15 cellular contexts compared by ENCODE assay signal in the genomic region with DNA sequence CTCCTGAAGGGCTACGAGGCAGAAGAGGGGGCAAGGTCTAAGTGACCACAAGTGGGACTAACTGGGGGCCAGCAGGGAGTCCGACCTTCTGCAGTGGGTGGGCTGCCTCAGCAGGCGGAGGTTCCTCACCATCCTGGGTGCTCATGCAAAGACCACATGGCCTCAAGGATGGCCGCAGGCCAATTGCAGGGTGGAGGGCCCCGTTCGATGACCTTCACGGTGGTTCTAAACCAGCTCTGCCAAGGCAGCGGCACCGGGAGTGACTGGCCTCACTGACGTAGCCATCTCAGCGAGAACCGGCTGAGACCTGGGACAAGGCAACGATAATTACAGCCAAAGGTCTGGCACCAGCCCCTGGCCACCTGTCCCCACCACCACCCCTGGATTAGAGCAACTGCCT. TPM values are rescaled to one million over a fixed set of nuclear protein-coding genes. Genes with fewer than 3 reads are reported as not detected.
DNase-seq lines count a peak whose midpoint lies in the region; ATAC-seq, FAIRE-seq and TF ChIP-seq lines count a peak whose summit lies in the region.
"Had no signal": no experiment of that assay in that cellular context is flagged by ENCODE, and none has a peak within 500 bp of the region (broad histone marks: within the 10 kb centered on the region; RNA-seq: fewer than 3 reads in every experiment).

No MANE protein-coding gene starts in this region.

- H3K9me3 Mint-ChIP-seq in chondrocyte (ENCODE audit: low read depth) (no peaks in the 10 kb centered on the region), osteocyte (ENCODE audit: unreplicated experiment) (no peaks in the 10 kb centered on the region)

- no peaks in the 10 kb centered on the region for H3K9me3 ChIP-seq in upper lobe of right lung
- H3K9me3 ChIP-seq: HAP-1 had no signal

- TF ChIP-seq POLR2A in GM12891 (IDR thresholded peaks at IDR 0.05; ENCODE audit: low read depth, low read length) = no peak

- DNase-seq in GM12891 (ENCODE audit: insufficient read length, low spot score) (peak; percentile 3), chondrocyte (ENCODE audit: low spot score) (peak; percentile 90), mucosa of gallbladder (ENCODE audit: low spot score) (peak; percentile 43), upper lobe of right lung (peak; percentile 61), osteocyte (ENCODE audit: extremely low spot score, unreplicated experiment) (no peak), mesenteric fat pad (ENCODE audit: low spot score) (no peak), NCI-H2227 (lab: John Stamatoyannopoulos, UW; ENCODE audit: unreplicated experiment) (no peak)
- DNase-seq: IMR-90, Kasumi-1, NCI-H1417, NCI-H2029 treated with DMSO at 0.1 percent for 48 hours, NCI-H510A treated with DMSO at 0.1 percent for 48 hours had no signal

- ATAC-seq in upper lobe of right lung = no peak

- H3K4me3 Mint-ChIP-seq in chondrocyte (ENCODE audit: unreplicated experiment) (no peak overlapping the region), osteocyte (ENCODE audit: unreplicated experiment) (no peak overlapping the region)

- H3K4me1 Mint-ChIP-seq in chondrocyte (ENCODE audit: low read depth) (peaks cover 6% of the 10 kb centered on the region), osteocyte (ENCODE audit: unreplicated experiment) (peaks cover 11% of the 10 kb centered on the region)

- H3K4me1 ChIP-seq in upper lobe of right lung = peaks cover 14% of the 10 kb centered on the region

- no peak overlapping the region for H3K4me3 ChIP-seq in upper lobe of right lung
- H3K4me3 ChIP-seq: HAP-1 had no signal

- no peaks in the 10 kb centered on the region for H3K27me3 Mint-ChIP-seq in chondrocyte (ENCODE audit: low read depth)
- H3K27me3 Mint-ChIP-seq in osteocyte (ENCODE audit: unreplicated experiment) = no peaks in the 10 kb centered on the region

- no peaks in the 10 kb centered on the region for H3K27me3 ChIP-seq in upper lobe of right lung

- FAIRE-seq in GM12891 (lab: Jason Lieb, UNC) = no peak

- H3K27ac Mint-ChIP-seq in chondrocyte (ENCODE audit: unreplicated experiment) (no peak overlapping the region), osteocyte (ENCODE audit: unreplicated experiment) (no peak overlapping the region)

- intact Hi-C loops in upper lobe of right lung (cut with DNase I) = no loop called here

- H3K36me3 Mint-ChIP-seq in chondrocyte (ENCODE audit: low read depth) (peaks cover 2% of the 10 kb centered on the region), osteocyte (ENCODE audit: unreplicated experiment) (peaks cover 2% of the 10 kb centered on the region)

- TF ChIP-seq CTCF in chondrocyte (IDR thresholded peaks at IDR 0.05) (no peak), upper lobe of right lung (IDR thresholded peaks at IDR 0.05) (no peak), osteocyte (IDR thresholded peaks at IDR 0.05) (no peak)

- no peaks in the 10 kb centered on the region for H3K36me3 ChIP-seq in upper lobe of right lung
- H3K36me3 ChIP-seq: HAP-1 had no signal

- H3K27ac ChIP-seq in upper lobe of right lung = no peak overlapping the region

TF ChIP-seq in GM12891, 5 proteins besides CTCF, POLR2A, EP300 and RAD21:
- TF ChIP-seq POLR2AphosphoS5 (IDR thresholded peaks at IDR 0.05; ENCODE audit: low read depth, low read length) = no peak
- TF ChIP-seq POU2F2 (IDR thresholded peaks at IDR 0.05; ENCODE audit: low read depth, low read length) = no peak
- TF ChIP-seq TAF1 (IDR thresholded peaks at IDR 0.05; ENCODE audit: low read depth, low read length) = no peak
- TF ChIP-seq SPI1 (IDR thresholded peaks at IDR 0.05; ENCODE audit: low read depth, low read length) = no peak
- TF ChIP-seq PAX5 (IDR thresholded peaks at IDR 0.05; ENCODE audit: insufficient read depth, low read length, severe bottlenecking) = no peak

RNA-seq across cellular contexts. Expression of gene SMIM5, which starts 5.7 kb away (rescaled TPM):
- polyA plus RNA-seq in GM12891 (2012; ENCODE audit: low read depth, missing spikeins) = 0.15 TPM
- total RNA-seq in chondrocyte = 0.23 to 0.29 TPM in 2 of 3 replicates, not detected in the other
- total RNA-seq in mucosa of gallbladder = 15.5 TPM
- total RNA-seq in upper lobe of right lung = 0.84 TPM
- 0.24 and 0.42 TPM in 2 replicates for total RNA-seq in osteocyte
- total RNA-seq in mesenteric fat pad = 0.42 TPM
- total RNA-seq: IMR-90 had no signal
- polyA plus RNA-seq: AG04450, BJ, IMR-90 had no signal

RNA-seq across cellular contexts. Expression of gene RECQL5, which starts 28.1 kb away (rescaled TPM):
- 20.1 TPM for polyA plus RNA-seq in GM12891 (2012; ENCODE audit: low read depth, missing spikeins)
- total RNA-seq in chondrocyte (20.4 to 30.4 TPM (median 21.1 TPM) in 3 replicates), mucosa of gallbladder (110 TPM), upper lobe of right lung (43.1 TPM), osteocyte (39.2 and 44.7 TPM in 2 replicates), mesenteric fat pad (12.7 TPM)

RNA-seq across cellular contexts. Expression of gene SAP30BP, which starts 28.2 kb away (rescaled TPM):
- polyA plus RNA-seq in GM12891 (2012; ENCODE audit: low read depth, missing spikeins) = 58.8 TPM
- total RNA-seq in chondrocyte = 59.9 to 91.8 TPM (median 67.5 TPM) in 3 replicates
- total RNA-seq in mucosa of gallbladder = 65.4 TPM
- total RNA-seq in upper lobe of right lung = 71.4 TPM
- 88.1 and 103 TPM in 2 replicates for total RNA-seq in osteocyte
- 86.0 TPM for total RNA-seq in mesenteric fat pad

RNA-seq across cellular contexts. Expression of gene MYO15B, which starts 51.3 kb away (rescaled TPM):
- 9.5 TPM for polyA plus RNA-seq in GM12891 (2012; ENCODE audit: low read depth, missing spikeins)
- total RNA-seq in chondrocyte (15.9 to 20.9 TPM (median 16.0 TPM) in 3 replicates), mucosa of gallbladder (434 TPM), upper lobe of right lung (193 TPM), osteocyte (40.8 and 42.5 TPM in 2 replicates), mesenteric fat pad (110 TPM)

Comparison
In these comparisons a context has a peak if more than half of its experiments do, and no peak if none do; other contexts are left out.
1. DNase-seq: peak in GM12891 (single experiment), chondrocyte (single experiment), mucosa of gallbladder (single experiment) and upper lobe of right lung (single experiment); none in osteocyte (single experiment), mesenteric fat pad (single experiment) and NCI-H2227 (single experiment).